Comparison of ENCODE assay signal across 18 cellular contexts in the genomic region with DNA sequence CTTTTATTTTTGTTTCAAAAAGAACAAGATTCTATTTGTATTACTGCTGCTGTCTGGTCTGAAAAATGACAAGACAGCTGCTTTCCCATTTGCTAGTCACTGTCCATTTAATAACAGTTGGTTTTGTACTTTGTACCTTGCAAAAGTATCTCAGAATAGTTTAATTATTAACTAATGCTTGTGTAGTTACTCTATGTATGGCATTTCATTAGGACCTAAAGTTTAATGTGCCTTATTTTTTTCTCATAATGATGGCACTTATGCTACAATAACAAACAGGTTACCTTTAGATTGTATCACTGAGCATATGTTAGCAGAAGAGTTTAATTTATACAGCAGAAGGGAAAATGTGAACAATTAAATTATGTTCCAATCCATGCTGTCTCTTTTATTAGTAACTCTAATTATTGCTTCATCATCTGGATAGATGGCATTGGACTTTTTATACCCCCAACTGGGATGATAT.
"Had no signal": no experiment of that assay in that cellular context is flagged by ENCODE, and none has a peak within 500 bp of the region (broad histone marks: within the 10 kb centered on the region; RNA-seq: fewer than 3 reads in every experiment).

No MANE protein-coding gene starts in this region.

- H3K27me3 ChIP-seq: ascending aorta, breast epithelium, tibial artery had no signal

- FAIRE-seq: endothelial cell of umbilical vein had no signal

- DNase-seq: activated CD4-positive, alpha-beta T cell treated with anti-CD3 and anti-CD28 coated beads, Interleukin-2, amount 10 ng/mL, durations not matched to agents 7 days and 5 days; activated CD8-positive, alpha-beta memory T cell treated with anti-CD3 and anti-CD28 coated beads, Interleukin-2, amount 50 U/mL, for 4 hours; activated effector memory CD4-positive, alpha-beta T cell treated with Interleukin-2 at 50 U/mL for 16 hours; activated naive CD4-positive, alpha-beta T cell treated with anti-CD3 and anti-CD28 coated beads, Interleukin-2, amount 50 U/mL, for 16 hours; activated T-cell treated with anti-CD3 and anti-CD28 coated beads, Interleukin-2, amount 50 U/mL, for 48 hours; posterior cingulate gyrus; retina; stimulated activated CD4-positive, alpha-beta T cell treated with anti-CD3 and anti-CD28 coated beads, Interleukin-2, amount 100 ng/mL, for 24 hours; stimulated activated naive CD8-positive, alpha-beta T cell treated with anti-CD3 and anti-CD28 coated beads, Interleukin-15, Interleukin-2, amounts not matched to agents 100 U/mL and 50 U/mL, for 24 hours; substantia nigra; T-cell; tibial artery had no signal

- H3K27ac ChIP-seq: ascending aorta, breast epithelium, coronary artery, tibial artery had no signal

- H3K4me1 ChIP-seq: ascending aorta, breast epithelium, tibial artery had no signal

- H3K9me3 ChIP-seq: ascending aorta, breast epithelium, tibial artery had no signal

- H3K4me3 ChIP-seq: ascending aorta, breast epithelium, coronary artery, tibial artery had no signal

- H3K36me3 ChIP-seq: ascending aorta, breast epithelium, tibial artery had no signal

- ATAC-seq: activated CD4-positive, CD25-positive, alpha-beta regulatory T cell treated with anti-CD3 and anti-CD28 coated beads, Interleukin-2, amount 50 U/mL, for 24 hours; natural killer cell treated with Interleukin-12 subunit alpha and Interleukin-12 subunit beta and Interleukin-15 and Interleukin-18, amount 100 ng/mL, for 72 hours; stimulated activated naive CD8-positive, alpha-beta T cell treated with anti-CD3 and anti-CD28 coated beads, Interleukin-15, Interleukin-2, amounts not matched to agents 100 U/mL and 50 U/mL, for 24 hours; T-cell had no signal
